In the genomic region with DNA sequence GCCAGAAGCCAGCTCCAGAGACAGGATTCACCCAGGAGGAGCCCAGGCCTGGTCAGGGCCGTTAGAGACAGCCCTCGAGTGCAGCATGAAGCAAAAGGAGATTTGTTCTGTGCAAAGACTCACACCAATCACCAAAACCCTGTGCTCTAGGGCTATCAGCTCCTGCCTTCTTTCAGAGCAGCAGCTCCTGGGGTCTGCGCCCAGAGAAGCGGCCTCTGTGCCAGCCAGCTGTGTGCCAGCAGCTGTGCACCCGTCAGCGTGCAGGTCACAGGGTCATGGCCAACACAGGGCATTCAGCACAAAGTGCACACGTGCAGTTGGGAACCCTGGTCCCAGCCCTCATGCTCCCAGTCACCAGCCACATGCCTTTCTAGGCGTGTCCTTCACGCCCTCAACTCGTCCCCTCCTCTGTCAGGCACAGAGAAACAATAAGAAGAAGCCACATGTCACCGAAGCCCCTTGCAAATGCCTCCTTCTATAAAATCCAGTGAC, we compare ENCODE assay signal across 1 cellular context.
A peak's percentile ranks its signal among the peaks of the same experiment; 100 is the strongest.
TF ChIP-seq lines count a peak whose summit lies in the region.

No MANE protein-coding gene starts in this region.

TF ChIP-seq in liver, 16 proteins besides CTCF, POLR2A, EP300 and RAD21 (continued from another document):
- TF ChIP-seq GABPA (IDR thresholded peaks at IDR 0.05 in 1 of 2, conservative IDR thresholded peaks at IDR 0.05 in 1 of 2) (no peak), FOXA2 (IDR thresholded peaks at IDR 0.05) (peak; percentile 40), ZBTB33 (IDR thresholded peaks at IDR 0.05) (no peak), HNF4A (conservative IDR thresholded peaks at IDR 0.05) (peak; percentile 91 to 92), RXRA (IDR thresholded peaks at IDR 0.05) (peak; percentile 96), JUND (IDR thresholded peaks at IDR 0.05) (peak; percentile 10 to 55), EGR1 (IDR thresholded peaks at IDR 0.05; ENCODE audit: low read depth in 2 of 2) (peak in 1 of 2 donors; percentile 47)
- TF ChIP-seq, protein P1, sequence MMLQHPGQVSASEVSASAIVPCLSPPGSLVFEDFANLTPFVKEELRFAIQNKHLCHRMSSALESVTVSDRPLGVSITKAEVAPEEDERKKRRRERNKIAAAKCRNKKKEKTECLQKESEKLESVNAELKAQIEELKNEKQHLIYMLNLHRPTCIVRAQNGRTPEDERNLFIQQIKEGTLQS (IDR thresholded peaks at IDR 0.05), result no peak
TF ChIP-seq in liver: peak in this region for 9.
